Comparison of ENCODE assay signal across 8 cellular contexts in the genomic region with DNA sequence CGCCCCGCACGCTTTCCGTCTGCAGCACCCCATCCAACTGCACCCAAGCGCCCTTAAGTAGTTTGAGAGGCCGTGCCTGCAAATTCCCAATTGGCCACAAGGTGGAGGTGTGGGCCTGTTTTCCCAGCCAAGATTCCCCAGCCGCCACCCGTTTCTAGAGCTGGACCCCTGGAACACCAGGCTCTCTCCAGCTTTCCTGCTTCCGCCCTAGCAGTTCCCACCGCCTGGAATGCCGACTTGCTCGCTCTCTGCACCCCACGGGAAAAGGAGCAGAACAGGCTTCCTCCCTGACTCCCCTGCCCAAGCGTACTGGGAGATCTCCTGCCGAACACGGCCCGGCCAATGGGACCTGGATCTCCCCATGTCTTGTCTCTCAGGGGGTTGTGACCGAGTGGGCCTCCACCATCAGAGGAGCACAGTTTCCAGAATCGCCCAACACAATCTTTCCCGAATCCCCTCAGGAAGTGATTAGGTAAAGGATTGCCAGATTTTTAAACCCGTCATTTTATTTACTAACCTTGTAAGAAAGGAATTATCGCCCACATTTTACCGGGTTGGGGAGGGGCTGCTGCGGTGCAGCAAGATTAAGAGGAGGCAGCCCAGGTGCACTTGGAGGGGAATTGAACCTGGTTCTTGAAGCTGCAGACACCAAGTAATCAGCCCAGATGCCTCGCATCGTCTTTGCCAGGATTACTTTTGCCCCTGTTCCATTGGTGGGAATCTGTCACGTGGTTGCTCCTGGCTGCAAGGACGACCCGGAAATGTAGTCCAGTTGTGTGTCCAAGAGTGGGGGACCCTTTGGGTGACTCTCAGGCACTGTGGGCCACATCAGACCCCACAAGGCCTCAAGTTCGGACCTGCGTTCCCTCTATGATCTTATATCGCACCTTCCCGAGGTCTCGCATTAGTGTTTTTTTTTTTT. TPM values are rescaled to one million over a fixed set of nuclear protein-coding genes. Genes with fewer than 3 reads are reported as not detected.
A peak's percentile ranks its signal among the peaks of the same experiment; 100 is the strongest.
DNase-seq lines count a peak whose midpoint lies in the region; ATAC-seq and TF ChIP-seq lines count a peak whose summit lies in the region.

No MANE protein-coding gene starts in this region.

- DNase-seq in DMS 273 treated with DMSO at 0.1 percent for 48 hours (lab: John Stamatoyannopoulos, UW) = peak; percentile 47
- peak; percentile 75 for DNase-seq in NCI-H2227 treated with DMSO at 0.1 percent for 48 hours (lab: John Stamatoyannopoulos, UW)
- DNase-seq in activated CD4-positive, alpha-beta T cell treated with anti-CD3 and anti-CD28 coated beads for 1 hour = peak; percentile 65
- DNase-seq in chondrocyte (ENCODE audit: low spot score) = peak; percentile 70
- no peak for DNase-seq in kidney epithelial cell (ENCODE audit: low read depth)
- DNase-seq in stimulated activated CD4-positive, alpha-beta T cell treated with anti-CD3 and anti-CD28 coated beads, Interleukin-15, amount 100 ng/mL, for 24 hours = peak; percentile 84
- DNase-seq in cortex of kidney (lab: John Stamatoyannopoulos, UW) = no peak

- peak overlapping the region; percentile 91 for H3K27ac Mint-ChIP-seq in chondrocyte (ENCODE audit: unreplicated experiment)

- peak; percentile 65 for ATAC-seq in HG02571 (IDR thresholded peaks at IDR 0.05; ENCODE audit: unreplicated experiment)

- H3K36me3 ChIP-seq in kidney epithelial cell (ENCODE audit: control insufficient read depth, insufficient read depth, low read length) = no peaks in the 10 kb centered on the region

- H3K4me3 ChIP-seq in kidney epithelial cell (ENCODE audit: low read depth, low read length) = peak overlapping the region; percentile 64

- no peaks in the 10 kb centered on the region for H3K36me3 Mint-ChIP-seq in chondrocyte (ENCODE audit: low read depth)

- H3K9me3 Mint-ChIP-seq in chondrocyte (ENCODE audit: low read depth) = no peaks in the 10 kb centered on the region

- TF ChIP-seq CTCF in chondrocyte (IDR thresholded peaks at IDR 0.05) (peak; percentile 97), kidney epithelial cell (IDR thresholded peaks at IDR 0.05; ENCODE audit: insufficient read depth, low read length, poor library complexity, severe bottlenecking) (peak; percentile 80)

- H3K4me1 Mint-ChIP-seq in chondrocyte (ENCODE audit: low read depth) = peaks cover 13% of the 10 kb centered on the region

- H3K4me3 Mint-ChIP-seq in chondrocyte (ENCODE audit: unreplicated experiment) = peak overlapping the region; percentile 89

- H3K27me3 Mint-ChIP-seq in chondrocyte (ENCODE audit: low read depth) = no peaks in the 10 kb centered on the region

- no peaks in the 10 kb centered on the region for H3K27me3 ChIP-seq in kidney epithelial cell (ENCODE audit: control insufficient read depth, insufficient read depth, low read length)

RNA-seq across cellular contexts. Expression of a gene that starts 3.5 kb away (rescaled TPM):
- total RNA-seq in chondrocyte = 0.27 to 0.74 TPM (median 0.55 TPM) in 3 replicates
- 1.7 and 1.8 TPM in 2 replicates for total RNA-seq in kidney epithelial cell

RNA-seq across cellular contexts. Expression of a gene that starts 7.3 kb away (rescaled TPM):
- total RNA-seq in chondrocyte (47.7 to 48.9 TPM (median 48.3 TPM) in 3 replicates), kidney epithelial cell (73.4 and 86.5 TPM in 2 replicates)

RNA-seq across cellular contexts. Expression of a gene that starts 15.2 kb away (rescaled TPM):
- total RNA-seq in chondrocyte (15.7 to 37.2 TPM (median 15.8 TPM) in 3 replicates), kidney epithelial cell (25.5 and 30.3 TPM in 2 replicates)

RNA-seq across cellular contexts. Expression of a gene that starts 39.7 kb away (rescaled TPM):
- total RNA-seq in chondrocyte = 4.9 to 9.3 TPM (median 8.9 TPM) in 3 replicates
- 0.46 and 0.55 TPM in 2 replicates for total RNA-seq in kidney epithelial cell

RNA-seq across cellular contexts. Expression of a gene that starts 49.8 kb away (rescaled TPM):
- total RNA-seq in chondrocyte = not detected in 3 replicates
- total RNA-seq in kidney epithelial cell = not detected in 2 replicates

Comparison
In these comparisons a context has a peak if more than half of its experiments do, and no peak if none do; other contexts are left out.
1. DNase-seq: peak in DMS 273 treated with DMSO at 0.1 percent for 48 hours (single experiment), NCI-H2227 treated with DMSO at 0.1 percent for 48 hours (single experiment), activated CD4-positive, alpha-beta T cell treated with anti-CD3 and anti-CD28 coated beads for 1 hour (single experiment), chondrocyte (single experiment) and stimulated activated CD4-positive, alpha-beta T cell treated with anti-CD3 and anti-CD28 coated beads, Interleukin-15, amount 100 ng/mL, for 24 hours (single experiment); none in kidney epithelial cell (single experiment) and cortex of kidney (single experiment).